In the genomic region with DNA sequence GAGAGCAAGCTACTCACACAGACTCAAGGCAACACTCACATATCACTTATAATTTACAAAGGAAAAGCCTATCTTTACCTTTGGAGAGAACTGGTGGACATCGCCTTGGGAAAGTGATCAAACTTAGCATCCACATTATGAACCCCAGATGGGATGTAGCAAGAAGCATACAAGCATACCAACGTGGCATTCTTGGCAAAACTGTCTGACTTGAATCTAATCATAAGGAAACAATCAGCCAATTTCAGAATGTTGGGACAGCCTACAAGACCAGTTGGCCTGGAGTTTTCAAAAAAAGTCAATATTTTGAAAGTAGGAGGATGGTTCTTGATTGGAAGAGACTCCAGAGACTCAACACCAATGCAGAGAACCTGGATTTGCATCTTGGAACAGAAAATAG, we compare ENCODE assay signal across 15 cellular contexts.
"Had no signal": no experiment of that assay in that cellular context is flagged by ENCODE, and none has a peak within 500 bp of the region (broad histone marks: within the 10 kb centered on the region; RNA-seq: fewer than 3 reads in every experiment).

No MANE protein-coding gene starts in this region.

- ATAC-seq: effector memory CD8-positive, alpha-beta T cell had no signal

- H3K9me3 ChIP-seq: breast epithelium, transverse colon had no signal

- H3K4me1 ChIP-seq: breast epithelium had no signal

- H3K36me3 ChIP-seq: breast epithelium, transverse colon had no signal

- H3K4me3 ChIP-seq: breast epithelium, transverse colon had no signal

- H3K27me3 ChIP-seq: breast epithelium had no signal

- DNase-seq: activated CD4-positive, alpha-beta T cell treated with anti-CD3 and anti-CD28 coated beads for 1 hour; activated CD4-positive, alpha-beta T cell treated with anti-CD3 and anti-CD28 coated beads, Interleukin-2, amount 50 U/mL, for 4 hours; activated naive CD4-positive, alpha-beta T cell treated with Interleukin-2 at 50 U/mL for 16 hours; activated T-cell treated with anti-CD3 and anti-CD28 coated beads for 4 hours; aorta; dermis blood vessel endothelial cell; effector memory CD8-positive, alpha-beta T cell; hypothalamus; nucleus accumbens; posterior cingulate gyrus; retina; stimulated activated CD4-positive, alpha-beta T cell treated with anti-CD3 and anti-CD28 coated beads, Interleukin-4, amount 100 ng/mL, for 24 hours; stimulated activated naive CD4-positive, alpha-beta T cell; transverse colon had no signal

- H3K27ac ChIP-seq: breast epithelium, transverse colon had no signal
